Comparison of ENCODE assay signal across 10 cellular contexts in genomic region chr18:67695684-67696083, GRCh38.
"Had no signal": no experiment of that assay in that cellular context is flagged by ENCODE, and none has a peak within 500 bp of the region (broad histone marks: within the 10 kb centered on the region; RNA-seq: fewer than 3 reads in every experiment).

No MANE protein-coding gene starts in this region.

- H3K27me3 Mint-ChIP-seq: IgD-negative memory B cell had no signal

- H3K36me3 ChIP-seq: HAP-1 had no signal

- H3K4me1 Mint-ChIP-seq: IgD-negative memory B cell had no signal

- H3K9ac ChIP-seq: GM23248 had no signal

- H3K9me3 ChIP-seq: HAP-1 had no signal

- H3K27ac ChIP-seq: GM23248, HL-60 had no signal

- H2AFZ ChIP-seq: GM23248 had no signal

- H3K4me3 ChIP-seq: GM23248, HAP-1 had no signal

- H3K36me3 Mint-ChIP-seq: IgD-negative memory B cell had no signal

- ATAC-seq: HCT116, HepG2 had no signal

- H3K4me3 Mint-ChIP-seq: HFFc6, IgD-negative memory B cell had no signal

- DNase-seq: GM23248, GOT3, H7, HFFc6, KBM-7 had no signal
